ENCODE assay signal across 14 cellular contexts in the genomic region with DNA sequence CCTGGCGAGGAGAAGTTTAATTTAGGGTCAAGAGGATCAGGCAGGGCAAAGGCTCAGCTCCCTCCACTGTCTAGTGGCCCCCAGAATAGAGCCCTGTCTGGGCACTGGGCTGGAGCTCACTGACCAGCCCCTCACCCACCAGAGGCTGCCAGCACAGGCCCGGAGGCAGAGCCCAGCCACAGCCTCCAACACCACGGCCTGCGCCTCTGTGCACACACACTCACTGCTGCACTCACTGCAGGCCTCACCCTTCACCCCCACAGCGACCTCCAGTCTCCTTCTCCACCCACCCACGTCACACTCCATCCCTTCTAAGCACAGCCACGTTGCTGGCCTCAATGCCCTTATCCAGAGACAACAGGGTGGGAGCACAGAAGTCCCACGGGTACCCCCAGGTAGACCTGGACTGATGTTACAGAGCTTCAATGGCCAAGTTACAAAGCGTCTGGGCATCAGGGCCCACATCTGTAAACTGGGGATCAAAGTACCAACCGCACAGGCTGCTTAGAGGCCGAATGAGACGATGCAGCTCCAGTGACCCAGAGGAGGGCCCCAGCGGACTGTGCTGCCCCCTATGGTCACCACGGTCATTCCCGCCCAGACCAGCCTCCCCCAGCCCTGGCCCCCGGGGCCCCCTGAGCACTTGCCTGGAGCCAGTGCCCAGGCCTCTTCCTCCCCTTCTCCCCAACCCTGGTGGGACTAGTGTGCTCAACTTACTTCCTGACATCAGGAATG. TPM values are rescaled to one million over a fixed set of nuclear protein-coding genes. Genes with fewer than 3 reads are reported as not detected.
A peak's percentile ranks its signal among the peaks of the same experiment; 100 is the strongest.
DNase-seq lines count a peak whose midpoint lies in the region; ATAC-seq and TF ChIP-seq lines count a peak whose summit lies in the region.
"Had no signal": no experiment of that assay in that cellular context is flagged by ENCODE, and none has a peak within 500 bp of the region (broad histone marks: within the 10 kb centered on the region; RNA-seq: fewer than 3 reads in every experiment).

No MANE protein-coding gene starts in this region.

- H3K9me3 ChIP-seq in Karpas-422 (ENCODE audit: low read length) (no peaks in the 10 kb centered on the region), spleen (no peaks in the 10 kb centered on the region)
- H3K9me3 ChIP-seq: tibial artery had no signal

- no peak for DNase-seq in activated CD8-positive, alpha-beta T cell treated with anti-CD3 and anti-CD28 coated beads, Interleukin-2, amount 10 ng/mL, durations not matched to agents 7 days and 5 days
- DNase-seq in activated CD8-positive, alpha-beta T cell treated with anti-CD3 and anti-CD28 coated beads for 36 hours: no peak
- peak; percentile 43 for DNase-seq in Karpas-422
- DNase-seq in epithelial cell of proximal tubule (ENCODE audit: low read depth): no peak
- no peak for DNase-seq in spleen
- no peak for DNase-seq in DMS79 (lab: John Stamatoyannopoulos, UW)
- DNase-seq in head of caudate nucleus: no peak
- DNase-seq: ACHN; activated CD4-positive, alpha-beta T cell treated with anti-CD3 and anti-CD28 coated beads, Interleukin-2, amount 50 U/mL, for 48 hours; NCI-H2081; T-helper 1 cell; tibial artery had no signal

- H3K4me2 ChIP-seq in Karpas-422 (ENCODE audit: low read depth, low read length, poor library complexity, severe bottlenecking): no peak overlapping the region
- H3K4me2 ChIP-seq: KMS-11 had no signal

- TF ChIP-seq CTCF in activated CD8-positive, alpha-beta T cell treated with anti-CD3 and anti-CD28 coated beads for 36 hours (IDR thresholded peaks at IDR 0.05): no peak
- TF ChIP-seq CTCF in epithelial cell of proximal tubule (conservative IDR thresholded peaks at IDR 0.05; ENCODE audit: low read depth, low read length) (peak; percentile 12), spleen (IDR thresholded peaks at IDR 0.05 in 8 of 11, conservative IDR thresholded peaks at IDR 0.05 in 3 of 11) (peak in 1 of 11 experiments; percentile 22)

- CTCF ChIA-PET in activated CD8-positive, alpha-beta T cell treated with anti-CD3 and anti-CD28 coated beads, Interleukin-2, amount 10 ng/mL, durations not matched to agents 7 days and 5 days (lab: Charles Lee): interaction anchor here (1.0 kb wide), 2 partner anchors 16 to 17 kb away, joined by 3 read pairs; no protein-coding TSS in a partner anchor
- CTCF ChIA-PET in activated CD8-positive, alpha-beta T cell treated with anti-CD3 and anti-CD28 coated beads for 36 hours (lab: Charles Lee): interaction anchor here (1.0 to 1.3 kb wide), 2 partner anchors 17 to 41 kb away, joined by 3 to 5 read pairs; no protein-coding TSS in a partner anchor

- POLR2A ChIA-PET in activated CD8-positive, alpha-beta T cell treated with anti-CD3 and anti-CD28 coated beads, Interleukin-2, amount 10 ng/mL, durations not matched to agents 7 days and 5 days (lab: Charles Lee): interaction anchor here (0.6 kb wide), 1 partner anchor 63 kb away, joined by 3 read pairs; no protein-coding TSS in a partner anchor
- POLR2A ChIA-PET in activated CD8-positive, alpha-beta T cell treated with anti-CD3 and anti-CD28 coated beads for 36 hours (lab: Charles Lee): interaction anchor here (1.0 to 1.5 kb wide), 2 partner anchors 15 to 115 kb away, joined by 3 to 4 read pairs; no protein-coding TSS in a partner anchor

- H3K4me3 Mint-ChIP-seq in activated CD8-positive, alpha-beta T cell treated with anti-CD3 and anti-CD28 coated beads, Interleukin-2, amount 10 ng/mL, durations not matched to agents 7 days and 5 days: no peak overlapping the region
- H3K4me3 Mint-ChIP-seq in activated CD8-positive, alpha-beta T cell treated with anti-CD3 and anti-CD28 coated beads for 36 hours: no peak overlapping the region

- intact Hi-C loops in activated CD8-positive, alpha-beta T cell treated with anti-CD3 and anti-CD28 coated beads for 36 hours (cut with micrococcal nuclease): loop anchor here (10.0 kb wide), 1 partner anchor 107 kb away; no protein-coding TSS in a partner anchor
- intact Hi-C loops in spleen (cut with DNase I; ENCODE audit: low total_unique reads) (no loop called here), head of caudate nucleus (cut with DNase I) (no loop called here)

- no peaks in the 10 kb centered on the region for H3K9me2 ChIP-seq in Karpas-422 (replicated peaks; ENCODE audit: insufficient read depth, low read length)

- H3K4me1 Mint-ChIP-seq in activated CD8-positive, alpha-beta T cell treated with anti-CD3 and anti-CD28 coated beads, Interleukin-2, amount 10 ng/mL, durations not matched to agents 7 days and 5 days (ENCODE audit: low read depth): peaks cover 64% of the 10 kb centered on the region
- H3K4me1 Mint-ChIP-seq in activated CD8-positive, alpha-beta T cell treated with anti-CD3 and anti-CD28 coated beads for 36 hours (ENCODE audit: low read depth): peaks cover 31% of the 10 kb centered on the region

- no peak overlapping the region for H2AFZ ChIP-seq in Karpas-422 (ENCODE audit: low read length)

- H4K20me1 ChIP-seq in Karpas-422 (ENCODE audit: insufficient read depth, low read depth, low read length): no peaks in the 10 kb centered on the region; the same call in 1 of the 2 replicates

- no peak overlapping the region for H3K4me3 ChIP-seq in Karpas-422 (ENCODE audit: low read length)
- no peak overlapping the region for H3K4me3 ChIP-seq in epithelial cell of proximal tubule (ENCODE audit: low read depth, low read length)
- H3K4me3 ChIP-seq in spleen: peak overlapping the region in 1 of 8 donors; percentile 53
- H3K4me3 ChIP-seq: tibial artery had no signal

- H3K79me2 ChIP-seq in Karpas-422 (ENCODE audit: low read length): peaks cover 4% of the 10 kb centered on the region

- 0 out of 2 replicates have a peak overlapping the region, but pooled peaks have one; percentile 2 for H3K9ac ChIP-seq in Karpas-422 (ENCODE audit: low read length)
- H3K9ac ChIP-seq: KMS-11 had no signal

- H3K9me3 Mint-ChIP-seq in activated CD8-positive, alpha-beta T cell treated with anti-CD3 and anti-CD28 coated beads, Interleukin-2, amount 10 ng/mL, durations not matched to agents 7 days and 5 days (ENCODE audit: insufficient read depth): no peaks in the 10 kb centered on the region
- no peaks in the 10 kb centered on the region for H3K9me3 Mint-ChIP-seq in activated CD8-positive, alpha-beta T cell treated with anti-CD3 and anti-CD28 coated beads for 36 hours

- ATAC-seq in activated CD8-positive, alpha-beta T cell treated with anti-CD3 and anti-CD28 coated beads, Interleukin-2, amount 10 ng/mL, durations not matched to agents 7 days and 5 days: no peak
- no peak for ATAC-seq in activated CD8-positive, alpha-beta T cell treated with anti-CD3 and anti-CD28 coated beads for 36 hours
- no peak for ATAC-seq in GM21737 (IDR thresholded peaks at IDR 0.05; ENCODE audit: unreplicated experiment)

- H3K27me3 Mint-ChIP-seq in activated CD8-positive, alpha-beta T cell treated with anti-CD3 and anti-CD28 coated beads, Interleukin-2, amount 10 ng/mL, durations not matched to agents 7 days and 5 days (ENCODE audit: low read depth): no peaks in the 10 kb centered on the region
- no peaks in the 10 kb centered on the region for H3K27me3 Mint-ChIP-seq in activated CD8-positive, alpha-beta T cell treated with anti-CD3 and anti-CD28 coated beads for 36 hours

- peaks cover 56% of the 10 kb centered on the region for H3K4me1 ChIP-seq in Karpas-422 (ENCODE audit: low read length)
- peaks cover 43 to 94% (median 82%) of the 10 kb centered on the region in 6 donors for H3K4me1 ChIP-seq in spleen

- H3K27ac ChIP-seq in Karpas-422 (ENCODE audit: low read length) (peak overlapping the region; percentile 81), spleen (peak overlapping the region in 5 of 8 donors; percentile 62 to 98 (median 81))
- H3K27ac ChIP-seq: KMS-11, tibial artery had no signal

- peak overlapping the region; percentile 73 for H3K27ac Mint-ChIP-seq in activated CD8-positive, alpha-beta T cell treated with anti-CD3 and anti-CD28 coated beads, Interleukin-2, amount 10 ng/mL, durations not matched to agents 7 days and 5 days
- H3K27ac Mint-ChIP-seq in activated CD8-positive, alpha-beta T cell treated with anti-CD3 and anti-CD28 coated beads for 36 hours: no peak overlapping the region

- H3K36me3 ChIP-seq in Karpas-422 (ENCODE audit: insufficient read depth, low read length) (no peaks in the 10 kb centered on the region), spleen (peaks cover 0 to 81% (median 66%) of the 10 kb centered on the region in 6 donors)

- WGBS in spleen, 5 donors: 75 to 91% (median 80%) methylated on average over 12 to 16 of the region's 16 CpGs

- H3K36me3 Mint-ChIP-seq in activated CD8-positive, alpha-beta T cell treated with anti-CD3 and anti-CD28 coated beads, Interleukin-2, amount 10 ng/mL, durations not matched to agents 7 days and 5 days (ENCODE audit: low read depth): peaks cover 62% of the 10 kb centered on the region
- peaks cover 45% of the 10 kb centered on the region for H3K36me3 Mint-ChIP-seq in activated CD8-positive, alpha-beta T cell treated with anti-CD3 and anti-CD28 coated beads for 36 hours (ENCODE audit: low read depth)

- H3K27me3 ChIP-seq in Karpas-422 (ENCODE audit: low read length) (no peaks in the 10 kb centered on the region), spleen (replicated peaks in 1 of 7) (no peaks in the 10 kb centered on the region)
- H3K27me3 ChIP-seq: tibial artery had no signal

- no peak for TF ChIP-seq POLR2A in spleen (IDR thresholded peaks at IDR 0.05)

RNA-seq across cellular contexts. Expression of gene PRKD2, which starts 4.5 kb away (rescaled TPM):
- total RNA-seq in activated CD8-positive, alpha-beta T cell treated with anti-CD3 and anti-CD28 coated beads, Interleukin-2, amount 10 ng/mL, durations not matched to agents 7 days and 5 days: 100 to 1,000 TPM; 161 to 166 TPM
- total RNA-seq in activated CD8-positive, alpha-beta T cell treated with anti-CD3 and anti-CD28 coated beads for 36 hours: 10 to 100 TPM; 81.1 to 86.0 TPM
- 20.0 and 34.6 TPM in 2 replicates for total RNA-seq in Karpas-422 (2014; rRNA removed; shearing (Covaris generic); ENCODE audit: low replicate concordance)
- 28.4 and 36.8 TPM in 2 replicates for total RNA-seq in epithelial cell of proximal tubule
- 100 to 1,000 TPM in 4 of 7 donors, 10 to 100 TPM in 3; 76.3 to 127 (median 115) TPM for total RNA-seq in spleen
- polyA plus RNA-seq in spleen: 100 to 1,000 TPM in 2 of 3 donors, 10 to 100 TPM in 1; 63.4 to 132 (median 105) TPM

RNA-seq across cellular contexts. Expression of gene FKRP, which starts 24.4 kb away (rescaled TPM):
- total RNA-seq in activated CD8-positive, alpha-beta T cell treated with anti-CD3 and anti-CD28 coated beads, Interleukin-2, amount 10 ng/mL, durations not matched to agents 7 days and 5 days: 10 to 100 TPM; 15.3 to 18.4 TPM
- total RNA-seq in activated CD8-positive, alpha-beta T cell treated with anti-CD3 and anti-CD28 coated beads for 36 hours: 10 to 100 TPM in 1 of 2 experiments, 1 to 10 TPM in 1; 7.7 to 10.1 TPM
- total RNA-seq in Karpas-422 (2014; rRNA removed; shearing (Covaris generic); ENCODE audit: low replicate concordance): 14.6 and 18.4 TPM in 2 replicates
- total RNA-seq in epithelial cell of proximal tubule (20.3 and 27.8 TPM in 2 replicates), spleen (10 to 100 TPM; 15.4 to 24.8 (median 19.3) TPM)
- 10 to 100 TPM in 1 of 3 donors, 1 to 10 TPM in 2; 5.3 to 13.0 (median 9.8) TPM for polyA plus RNA-seq in spleen

RNA-seq across cellular contexts. Expression of gene STRN4, which starts 24.8 kb away (rescaled TPM):
- 10 to 100 TPM; 79.6 to 90.2 TPM for total RNA-seq in activated CD8-positive, alpha-beta T cell treated with anti-CD3 and anti-CD28 coated beads, Interleukin-2, amount 10 ng/mL, durations not matched to agents 7 days and 5 days
- 10 to 100 TPM; 52.5 to 63.5 TPM for total RNA-seq in activated CD8-positive, alpha-beta T cell treated with anti-CD3 and anti-CD28 coated beads for 36 hours
- 37.5 and 55.2 TPM in 2 replicates for total RNA-seq in Karpas-422 (2014; rRNA removed; shearing (Covaris generic); ENCODE audit: low replicate concordance)
- total RNA-seq in epithelial cell of proximal tubule (62.1 and 95.0 TPM in 2 replicates), spleen (100 to 1,000 TPM in 5 of 7 donors, 10 to 100 TPM in 2; 90.1 to 143 (median 107) TPM)
- polyA plus RNA-seq in spleen: 10 to 100 TPM; 28.2 to 70.7 (median 30.0) TPM
